ENCODE assay signal across 8 cellular contexts in genomic region chr1:110726755-110727154, GRCh38. TPM values are rescaled to one million over a fixed set of nuclear protein-coding genes. Genes with fewer than 3 reads are reported as not detected.
DNase-seq lines count a peak whose midpoint lies in the region; ATAC-seq and TF ChIP-seq lines count a peak whose summit lies in the region.

No MANE protein-coding gene starts in this region.

- no peaks in the 10 kb centered on the region for H3K9me3 ChIP-seq in CD4-positive, CD25-positive, alpha-beta regulatory T cell (ENCODE audit: control insufficient read depth in 2 of 2, low read length in 2 of 2)
- H3K9me3 ChIP-seq in OCI-LY3 (ENCODE audit: insufficient read depth, low read length) (no peaks in the 10 kb centered on the region), hepatocyte (ENCODE audit: low read depth) (no peaks in the 10 kb centered on the region)

- H3K4me3 Mint-ChIP-seq in CD4-positive, CD25-positive, alpha-beta regulatory T cell, result peak overlapping the region; percentile 56 to 75 (median 62)

- no peaks in the 10 kb centered on the region for H3K27me3 ChIP-seq in CD4-positive, CD25-positive, alpha-beta regulatory T cell (ENCODE audit: control insufficient read depth, insufficient read depth, low read length)
- no peaks in the 10 kb centered on the region for H3K27me3 ChIP-seq in OCI-LY3 (ENCODE audit: low read depth, low read length)
- H3K27me3 ChIP-seq in foreskin keratinocyte, result no peaks in the 10 kb centered on the region
- H3K27me3 ChIP-seq in hepatocyte, result peaks cover 5% of the 10 kb centered on the region

- H3K4me1 ChIP-seq in CD4-positive, CD25-positive, alpha-beta regulatory T cell (ENCODE audit: control insufficient read depth, insufficient read depth, low read length, poor library complexity, severe bottlenecking), result peaks cover 13% of the 10 kb centered on the region
- peaks cover 12% of the 10 kb centered on the region for H3K4me1 ChIP-seq in OCI-LY3 (ENCODE audit: low read length)
- H3K4me1 ChIP-seq in foreskin keratinocyte, result no peaks in the 10 kb centered on the region
- H3K4me1 ChIP-seq in hepatocyte (ENCODE audit: insufficient read depth), result no peaks in the 10 kb centered on the region

- H3K27me3 Mint-ChIP-seq in CD4-positive, CD25-positive, alpha-beta regulatory T cell, result peaks cover 16% of the 10 kb centered on the region

- no peaks in the 10 kb centered on the region for H3K36me3 Mint-ChIP-seq in CD4-positive, CD25-positive, alpha-beta regulatory T cell

- H3K4me2 ChIP-seq in OCI-LY3 (ENCODE audit: low read length) (peak overlapping the region; percentile 40), hepatocyte (no peak overlapping the region)

- DNase-seq in CD4-positive, CD25-positive, alpha-beta regulatory T cell, result peak in 2 of 3 donors; percentile 24 to 48
- DNase-seq in foreskin keratinocyte (no peak), HUDEP-2 (lab: John Stamatoyannopoulos, UW; ENCODE audit: unreplicated experiment in 76 of 76) (no peak), pons (ENCODE audit: low spot score) (no peak), hepatocyte (ENCODE audit: low spot score) (no peak)

- no peaks in the 10 kb centered on the region for H3K9me2 ChIP-seq in hepatocyte (replicated peaks; ENCODE audit: insufficient read depth)

- H3K9ac ChIP-seq in OCI-LY3 (ENCODE audit: low read length), result no peak overlapping the region

- peak; percentile 24 to 50 for ATAC-seq in CD4-positive, CD25-positive, alpha-beta regulatory T cell (ENCODE audit: low read depth in 2 of 2)
- ATAC-seq in GM19023 (IDR thresholded peaks at IDR 0.05; ENCODE audit: unreplicated experiment) (peak; percentile 58), HG02852 (IDR thresholded peaks at IDR 0.05; ENCODE audit: unreplicated experiment) (peak; percentile 84), foreskin keratinocyte (no peak)

- H3K9me3 Mint-ChIP-seq in CD4-positive, CD25-positive, alpha-beta regulatory T cell, result peaks cover 0 to 1% (median 0%) of the 10 kb centered on the region in 7 donors

- H2AFZ ChIP-seq in OCI-LY3 (ENCODE audit: low read depth, low read length) (no peak overlapping the region), hepatocyte (no peak overlapping the region)

- no peaks in the 10 kb centered on the region for H3K36me3 ChIP-seq in CD4-positive, CD25-positive, alpha-beta regulatory T cell (ENCODE audit: control insufficient read depth, insufficient read depth, low read length)
- H3K36me3 ChIP-seq in OCI-LY3 (replicated peaks; ENCODE audit: low read depth, low read length), result no peaks in the 10 kb centered on the region
- H3K36me3 ChIP-seq in hepatocyte (replicated peaks; ENCODE audit: insufficient read depth, low read depth), result no peaks in the 10 kb centered on the region

- peak overlapping the region; percentile 61 for H3K4me3 ChIP-seq in CD4-positive, CD25-positive, alpha-beta regulatory T cell (ENCODE audit: low read depth, low read length)
- H3K4me3 ChIP-seq in OCI-LY3 (ENCODE audit: low read length) (no peak overlapping the region), hepatocyte (no peak overlapping the region)

- peak overlapping the region; percentile 2 to 90 (median 88) for H3K27ac Mint-ChIP-seq in CD4-positive, CD25-positive, alpha-beta regulatory T cell

- peaks cover 20 to 28% (median 27%) of the 10 kb centered on the region in 4 donors for H3K4me1 Mint-ChIP-seq in CD4-positive, CD25-positive, alpha-beta regulatory T cell

- peak overlapping the region; percentile 1 for H3K27ac ChIP-seq in CD4-positive, CD25-positive, alpha-beta regulatory T cell (ENCODE audit: insufficient read depth, low read length, poor library complexity, severe bottlenecking)
- H3K27ac ChIP-seq in OCI-LY3 (ENCODE audit: low read length), result no peak overlapping the region
- H3K27ac ChIP-seq in foreskin keratinocyte, result no peak overlapping the region
- no peak overlapping the region for H3K27ac ChIP-seq in hepatocyte

- no peaks in the 10 kb centered on the region for H4K20me1 ChIP-seq in OCI-LY3 (ENCODE audit: insufficient read depth, low read length)
- no peaks in the 10 kb centered on the region for H4K20me1 ChIP-seq in hepatocyte (ENCODE audit: insufficient read depth, poor library complexity, severe bottlenecking)

- H3K79me2 ChIP-seq in OCI-LY3 (ENCODE audit: low read length) (no peaks in the 10 kb centered on the region), hepatocyte (no peaks in the 10 kb centered on the region)

- TF ChIP-seq CTCF in OCI-LY3 (IDR thresholded peaks at IDR 0.05; ENCODE audit: low read depth, low read length) (no peak), foreskin keratinocyte (conservative IDR thresholded peaks at IDR 0.05) (no peak), hepatocyte (IDR thresholded peaks at IDR 0.05; ENCODE audit: poor library complexity) (no peak)

RNA-seq across cellular contexts. Expression of gene KCNA3, which starts 52.0 kb away (rescaled TPM):
- 120 TPM for total RNA-seq in CD4-positive, CD25-positive, alpha-beta regulatory T cell
- 10 to 100 TPM; 61.6 to 87.5 (median 84.9) TPM for polyA plus RNA-seq in CD4-positive, CD25-positive, alpha-beta regulatory T cell
- total RNA-seq in foreskin keratinocyte (not detected in 2 replicates), hepatocyte (0.20 and 0.43 TPM in 2 replicates)
- polyA plus RNA-seq in foreskin keratinocyte (not detected in 2 replicates), hepatocyte (not detected in 2 replicates)

Comparison
In these comparisons a context has a peak if more than half of its experiments do, and no peak if none do; other contexts are left out.
1. DNase-seq: peak in CD4-positive, CD25-positive, alpha-beta regulatory T cell (2 of 3); none in foreskin keratinocyte (0 of 2), HUDEP-2 (0 of 76), pons (single experiment) and hepatocyte (single experiment).
2. RNA of gene KCNA3, which starts 52.0 kb away (total RNA-seq): 120 TPM in CD4-positive, CD25-positive, alpha-beta regulatory T cell (single experiment); 0.20 to 0.43 TPM in hepatocyte and not detected in foreskin keratinocyte; every median in the first group is over 10 times any median in the second.